In genomic region chr17:58667934-58668597, GRCh38 we compare ENCODE assay signal across 21 cellular contexts. TPM values are rescaled to one million over a fixed set of nuclear protein-coding genes. Genes with fewer than 3 reads are reported as not detected.
A peak's percentile ranks its signal among the peaks of the same experiment; 100 is the strongest.
DNase-seq lines count a peak whose midpoint lies in the region; ATAC-seq and TF ChIP-seq lines count a peak whose summit lies in the region.
"Had no signal": no experiment of that assay in that cellular context is flagged by ENCODE, and none has a peak within 500 bp of the region (broad histone marks: within the 10 kb centered on the region; RNA-seq: fewer than 3 reads in every experiment).

No MANE protein-coding gene starts in this region.

- no peak overlapping the region for H3K4me3 Mint-ChIP-seq in GM23338
- H3K4me3 Mint-ChIP-seq: activated B cell treated with CpG ODN at 0.5 μM for 24 hours; activated T-helper 1 cell treated with anti-CD3 and anti-CD28 coated beads, Interleukin-12 subunit alpha, Interleukin-12 subunit beta, Interleukin-2, Interleukin-4 antibody, amounts not matched to agents 30 ng/mL and 10 ng/mL and 1 ng/mL, durations not matched to agents 14 hours and 24 hours and 36 hours; stimulated activated naive CD8-positive, alpha-beta T cell treated with anti-CD3 and anti-CD28 coated beads, Interleukin-15, amount 100 ng/mL, for 72 hours had no signal

- 64 to 67% methylated on average over 1 of the region's 1 CpG for WGBS in esophagus squamous epithelium, 2 donors

- H3K27ac Mint-ChIP-seq in GM23338, result 0 out of 2 replicates have a peak overlapping the region, but pooled peaks have one; percentile 1
- H3K27ac Mint-ChIP-seq: activated B cell treated with CpG ODN at 0.5 μM for 24 hours; activated T-helper 1 cell treated with anti-CD3 and anti-CD28 coated beads, Interleukin-12 subunit alpha, Interleukin-12 subunit beta, Interleukin-2, Interleukin-4 antibody, amounts not matched to agents 30 ng/mL and 10 ng/mL and 1 ng/mL, durations not matched to agents 14 hours and 24 hours and 36 hours; stimulated activated naive CD8-positive, alpha-beta T cell treated with anti-CD3 and anti-CD28 coated beads, Interleukin-15, amount 100 ng/mL, for 72 hours had no signal

- no peaks in the 10 kb centered on the region for H3K36me3 Mint-ChIP-seq in GM23338 (ENCODE audit: low read depth)

- DNase-seq in AG08396 (ENCODE audit: low spot score) (peak; percentile 24), GM23338 (ENCODE audit: low spot score) (no peak), RWPE2 (ENCODE audit: low spot score) (no peak), NOMO-1 (lab: John Stamatoyannopoulos, UW; ENCODE audit: unreplicated experiment in 2 of 2) (no peak), KBM-7 (no peak), esophagus squamous epithelium (lab: John Stamatoyannopoulos, UW) (no peak), midbrain (lab: John Stamatoyannopoulos, UW) (no peak)
- DNase-seq: activated B cell treated with CpG ODN at 0.5 μM for 24 hours; caudate nucleus; COR-L47; effector CD4-positive, alpha-beta T cell; GDM1; GOT3; NCI-H1092 treated with DMSO at 0.1 percent for 48 hours; NCI-H2107; RPMI8226; stimulated activated naive CD8-positive, alpha-beta T cell treated with anti-CD3 and anti-CD28 coated beads, Interleukin-15, amount 100 ng/mL, for 72 hours; T-helper 1 cell had no signal

- no peaks in the 10 kb centered on the region for H3K9me2 ChIP-seq in GM23338 (ENCODE audit: insufficient read depth)

- ATAC-seq in GM23338 (no peak), RWPE2 (ENCODE audit: low read depth) (peak; percentile 77)
- ATAC-seq: stimulated activated naive CD8-positive, alpha-beta T cell treated with anti-CD3 and anti-CD28 coated beads, Interleukin-15, amount 100 ng/mL, for 72 hours had no signal

- in situ Hi-C loops in KBM-7 (cut with MboI; ENCODE audit: low pct_unique_long_range_greater_than_20kb, low sequenced_read_pairs), result no loop called here

- no peaks in the 10 kb centered on the region for H3K9me3 ChIP-seq in RWPE2 (ENCODE audit: severe bottlenecking)
- no peaks in the 10 kb centered on the region for H3K9me3 ChIP-seq in esophagus squamous epithelium

- no peaks in the 10 kb centered on the region for H3K27me3 Mint-ChIP-seq in GM23338 (ENCODE audit: insufficient read depth, low read depth, poor library complexity)

- TF ChIP-seq CTCF in GM23338 (conservative IDR thresholded peaks at IDR 0.05; ENCODE audit: low read depth in 2 of 2) (no peak), RWPE2 (IDR thresholded peaks at IDR 0.05; ENCODE audit: poor library complexity, severe bottlenecking) (no peak), esophagus squamous epithelium (IDR thresholded peaks at IDR 0.05) (no peak)

- no peaks in the 10 kb centered on the region for H3K9me3 Mint-ChIP-seq in GM23338
- H3K9me3 Mint-ChIP-seq: activated B cell treated with CpG ODN at 0.5 μM for 24 hours; activated T-helper 1 cell treated with anti-CD3 and anti-CD28 coated beads, Interleukin-12 subunit alpha, Interleukin-12 subunit beta, Interleukin-2, Interleukin-4 antibody, amounts not matched to agents 30 ng/mL and 10 ng/mL and 1 ng/mL, durations not matched to agents 14 hours and 24 hours and 36 hours; stimulated activated naive CD8-positive, alpha-beta T cell treated with anti-CD3 and anti-CD28 coated beads, Interleukin-15, amount 100 ng/mL, for 72 hours had no signal

- peaks cover 13% of the 10 kb centered on the region for H3K4me1 Mint-ChIP-seq in GM23338

- no peaks in the 10 kb centered on the region for H3K36me3 ChIP-seq in GM23338 (ENCODE audit: insufficient read depth)
- H3K36me3 ChIP-seq in RWPE2 (ENCODE audit: low read depth), result no peaks in the 10 kb centered on the region
- H3K36me3 ChIP-seq in esophagus squamous epithelium, result no peaks in the 10 kb centered on the region

- no peak overlapping the region for H3K4me2 ChIP-seq in GM23338
- H3K4me2 ChIP-seq: hepatocyte had no signal

- intact Hi-C loops in esophagus squamous epithelium (cut with DNase I), result no loop called here

- no peak for TF ChIP-seq POLR2A in esophagus squamous epithelium (IDR thresholded peaks at IDR 0.05)

- H3F3A ChIP-seq in GM23338 (replicated peaks; ENCODE audit: low read depth), result no peaks in the 10 kb centered on the region

- H3K79me2 ChIP-seq in GM23338 (replicated peaks; ENCODE audit: insufficient read depth), result no peaks in the 10 kb centered on the region
- H3K79me2 ChIP-seq: hepatocyte had no signal

- H3K27ac ChIP-seq in GM23338 (ENCODE audit: low read depth) (no peak overlapping the region), RWPE2 (ENCODE audit: poor library complexity, severe bottlenecking) (peak overlapping the region; percentile 39), esophagus squamous epithelium (no peak overlapping the region)
- H3K27ac ChIP-seq: hepatocyte had no signal

- peak overlapping the region; percentile 88 for H2AFZ ChIP-seq in GM23338
- H2AFZ ChIP-seq: hepatocyte had no signal

- H3K4me3 ChIP-seq in GM23338, result no peak overlapping the region
- H3K4me3 ChIP-seq in RWPE2 (ENCODE audit: severe bottlenecking), result no peak overlapping the region
- peak overlapping the region; percentile 4 for H3K4me3 ChIP-seq in iPS-11a (ENCODE audit: low read depth, low read length)
- no peak overlapping the region for H3K4me3 ChIP-seq in esophagus squamous epithelium
- H3K4me3 ChIP-seq: hepatocyte had no signal

- peaks cover 10% of the 10 kb centered on the region; the same call in 1 of the 2 replicates for H3K4me1 ChIP-seq in GM23338 (ENCODE audit: insufficient read depth)
- H3K4me1 ChIP-seq in RWPE2 (ENCODE audit: insufficient read depth, poor library complexity, severe bottlenecking), result peaks cover 16% of the 10 kb centered on the region
- H3K4me1 ChIP-seq in esophagus squamous epithelium, result no peaks in the 10 kb centered on the region

- no peaks in the 10 kb centered on the region for H3K27me3 ChIP-seq in GM23338 (ENCODE audit: insufficient read depth)
- H3K27me3 ChIP-seq in RWPE2 (ENCODE audit: insufficient read depth, poor library complexity, severe bottlenecking), result no peaks in the 10 kb centered on the region
- H3K27me3 ChIP-seq in esophagus squamous epithelium, result peaks cover 0 to 4% (median 0%) of the 10 kb centered on the region in 4 donors
- H3K27me3 ChIP-seq: hepatocyte had no signal

- no peaks in the 10 kb centered on the region for H4K20me1 ChIP-seq in GM23338 (replicated peaks; ENCODE audit: insufficient read depth)

TF ChIP-seq in GM23338, 12 proteins besides CTCF, POLR2A, EP300 and RAD21:
- no peak for TF ChIP-seq POLR2AphosphoS5 (IDR thresholded peaks at IDR 0.05; ENCODE audit: low read depth)
- no peak for TF ChIP-seq ZNF331 (CRISPR knock-in tag; IDR thresholded peaks at IDR 0.05; ENCODE audit: low read depth)
- no peak for TF ChIP-seq JUNB (IDR thresholded peaks at IDR 0.05; ENCODE audit: unreplicated experiment)
- no peak for TF ChIP-seq STAT1 (IDR thresholded peaks at IDR 0.05; ENCODE audit: unreplicated experiment)

RNA-seq across cellular contexts. Expression of gene TEX14, which starts 23.8 kb away (rescaled TPM):
- 0.78 and 0.80 TPM in 2 replicates for total RNA-seq in GM23338 (2014; rRNA removed; shearing (Covaris generic))
- 2.5 and 2.6 TPM in 2 replicates for polyA plus RNA-seq in GM23338 (2016; fragmentation: Nextera tagmentation; extraction: Ambion mirVana)
- total RNA-seq in esophagus squamous epithelium, result under 1 TPM in 2 of 4 donors, not detected in 2; 0.13 to 0.19 TPM
- polyA plus RNA-seq: hepatocyte had no signal

RNA-seq across cellular contexts. Expression of gene RAD51C, which starts 24.3 kb away (rescaled TPM):
- total RNA-seq in GM23338 (2014; rRNA removed; shearing (Covaris generic)), result 9.3 and 19.6 TPM in 2 replicates
- 25.5 and 33.6 TPM in 2 replicates for polyA plus RNA-seq in GM23338 (2016; fragmentation: Nextera tagmentation; extraction: Ambion mirVana)
- total RNA-seq in esophagus squamous epithelium, result 10 to 100 TPM; 11.6 to 19.2 (median 14.6) TPM
